In genomic region chr10:88991900-88992237, GRCh38 we compare ENCODE assay signal across 8 cellular contexts.
DNase-seq lines count a peak whose midpoint lies in the region; TF ChIP-seq lines count a peak whose summit lies in the region.

No MANE protein-coding gene starts in this region.

- intact Hi-C loops in dendritic cell treated with granulocyte-macrophage colony-stimulating factor and Interleukin-4, amounts not matched to agents 40 ng/mL and 50 ng/mL, for 4 days (cut with micrococcal nuclease): loop anchor here (5.0 kb wide), 1 partner anchor 95 kb away; no protein-coding TSS in a partner anchor

- peak overlapping the region; percentile 95 for H3K27ac Mint-ChIP-seq in dendritic cell treated with granulocyte-macrophage colony-stimulating factor and Interleukin-4, amounts not matched to agents 40 ng/mL and 50 ng/mL, for 4 days
- H3K27ac Mint-ChIP-seq in nephron progenitor cell: peak overlapping the region; percentile 86

- H3K27me3 Mint-ChIP-seq in dendritic cell treated with granulocyte-macrophage colony-stimulating factor and Interleukin-4, amounts not matched to agents 40 ng/mL and 50 ng/mL, for 4 days: peaks cover 2% of the 10 kb centered on the region
- peaks cover 11% of the 10 kb centered on the region for H3K27me3 Mint-ChIP-seq in nephron progenitor cell (ENCODE audit: low read depth, poor library complexity)

- H3K36me3 Mint-ChIP-seq in dendritic cell treated with granulocyte-macrophage colony-stimulating factor and Interleukin-4, amounts not matched to agents 40 ng/mL and 50 ng/mL, for 4 days (ENCODE audit: low read depth): peaks cover 15% of the 10 kb centered on the region
- H3K36me3 Mint-ChIP-seq in nephron progenitor cell (ENCODE audit: low read depth): no peaks in the 10 kb centered on the region

- TF ChIP-seq CTCF in GM10266 (IDR thresholded peaks at IDR 0.05; ENCODE audit: control insufficient read depth, insufficient read depth, low read depth, missing control alignments) (no peak), nephron progenitor cell (IDR thresholded peaks at IDR 0.05) (no peak)

- H3K9me3 Mint-ChIP-seq in dendritic cell treated with granulocyte-macrophage colony-stimulating factor and Interleukin-4, amounts not matched to agents 40 ng/mL and 50 ng/mL, for 4 days: no peaks in the 10 kb centered on the region
- no peaks in the 10 kb centered on the region for H3K9me3 Mint-ChIP-seq in nephron progenitor cell

- peaks cover 36% of the 10 kb centered on the region for H3K4me1 Mint-ChIP-seq in dendritic cell treated with granulocyte-macrophage colony-stimulating factor and Interleukin-4, amounts not matched to agents 40 ng/mL and 50 ng/mL, for 4 days (ENCODE audit: low read depth)
- H3K4me1 Mint-ChIP-seq in nephron progenitor cell: peaks cover 49% of the 10 kb centered on the region

- DNase-seq in GM10266 (ENCODE audit: extremely low spot score) (peak; percentile 56), MV-4-11 (lab: John Stamatoyannopoulos, UW) (peak; percentile 38), nephron progenitor cell (no peak), NCI-H345 (lab: John Stamatoyannopoulos, UW) (no peak), iPS-NIHi11 (ENCODE audit: low spot score) (no peak), NCI-H2029 (lab: John Stamatoyannopoulos, UW) (no peak)
- DNase-seq in stimulated activated CD4-positive, alpha-beta T cell treated with anti-CD3 and anti-CD28 coated beads, Interleukin-2, amount 100 ng/mL, for 48 hours: no peak

- H3K4me3 Mint-ChIP-seq in dendritic cell treated with granulocyte-macrophage colony-stimulating factor and Interleukin-4, amounts not matched to agents 40 ng/mL and 50 ng/mL, for 4 days: peak overlapping the region; percentile 99
- H3K4me3 Mint-ChIP-seq in nephron progenitor cell: peak overlapping the region; percentile 92

Comparison
In these comparisons a context has a peak if more than half of its experiments do, and no peak if none do; other contexts are left out.
1. DNase-seq: peak in GM10266 (single experiment) and MV-4-11 (single experiment); none in nephron progenitor cell (single experiment), NCI-H345 (single experiment), stimulated activated CD4-positive, alpha-beta T cell treated with anti-CD3 and anti-CD28 coated beads, Interleukin-2, amount 100 ng/mL, for 48 hours (0 of 2), iPS-NIHi11 (single experiment) and NCI-H2029 (single experiment).